Comparison of ENCODE assay signal across 7 cellular contexts in the genomic region with DNA sequence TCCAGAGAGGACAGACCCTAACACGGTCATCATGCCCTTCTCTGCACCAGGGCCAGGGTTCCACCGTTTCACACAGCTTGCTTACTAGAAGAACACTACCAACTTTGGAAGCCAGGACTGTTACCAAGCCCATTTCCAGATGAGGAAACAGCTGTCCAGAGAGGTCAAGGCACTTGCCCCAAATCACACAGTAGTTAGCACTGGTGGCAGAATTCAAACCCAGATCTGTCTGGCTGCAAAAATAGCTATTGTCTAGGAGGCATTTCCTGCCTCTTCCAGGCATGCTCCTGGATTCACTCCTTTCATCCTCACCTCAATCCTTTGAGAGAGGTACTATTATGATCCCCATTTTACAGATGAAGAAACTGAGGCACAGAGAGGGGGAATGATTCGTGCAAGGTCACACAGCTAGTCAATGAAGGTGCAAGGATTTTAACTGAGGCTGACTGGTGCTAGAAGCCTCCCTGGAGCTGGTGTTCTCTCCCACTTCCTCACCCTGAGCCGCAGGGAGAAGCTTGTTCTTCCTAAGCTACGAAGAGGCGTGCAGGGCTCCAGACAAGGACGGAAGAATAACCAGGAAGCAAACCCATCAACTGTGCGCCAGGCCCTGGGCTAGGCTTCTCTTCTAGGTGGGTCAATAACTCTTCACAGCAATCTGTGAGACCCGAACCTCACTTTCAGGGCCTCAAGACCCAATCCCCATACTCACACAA. TPM values are rescaled to one million over a fixed set of nuclear protein-coding genes. Genes with fewer than 3 reads are reported as not detected.
DNase-seq lines count a peak whose midpoint lies in the region; ATAC-seq and TF ChIP-seq lines count a peak whose summit lies in the region.

No MANE protein-coding gene starts in this region.

- H3K27me3 ChIP-seq in DND-41 (ENCODE audit: insufficient read depth, low read length, poor library complexity), result no peaks in the 10 kb centered on the region
- H3K27me3 ChIP-seq in sigmoid colon, result no peaks in the 10 kb centered on the region

- ATAC-seq in DND-41 (ENCODE audit: insufficient read depth, low read depth) (no peak), HG02840 (IDR thresholded peaks at IDR 0.05; ENCODE audit: low FRiP score, unreplicated experiment) (no peak)
- no peak for ATAC-seq in central memory CD8-positive, alpha-beta T cell (replicated peaks; ENCODE audit: extremely low read depth, poor library complexity, severe bottlenecking)

- WGBS in sigmoid colon, 2 donors, result 72 to 87% methylated on average over 9 of the region's 9 CpGs

- H3K27ac Mint-ChIP-seq in central memory CD8-positive, alpha-beta T cell (ENCODE audit: low read depth), result peak overlapping the region; percentile 94

- H3K4me3 Mint-ChIP-seq in central memory CD8-positive, alpha-beta T cell, result peak overlapping the region; percentile 92

- H3K79me2 ChIP-seq in DND-41 (ENCODE audit: insufficient read depth, low read length), result peaks cover 28% of the 10 kb centered on the region

- H3K36me3 ChIP-seq in DND-41 (ENCODE audit: insufficient read depth, low read length), result no peaks in the 10 kb centered on the region
- H3K36me3 ChIP-seq in KOPT-K1 (ENCODE audit: insufficient read depth, low read length), result peaks cover 15% of the 10 kb centered on the region
- H3K36me3 ChIP-seq in sigmoid colon, result no peaks in the 10 kb centered on the region

- H3K4me1 ChIP-seq in DND-41 (ENCODE audit: insufficient read depth, low read length) (peaks cover 41% of the 10 kb centered on the region), sigmoid colon (peaks cover 0 to 27% (median 21%) of the 10 kb centered on the region in 4 donors)

- no peak for TF ChIP-seq CTCF in DND-41 (IDR thresholded peaks at IDR 0.05; ENCODE audit: borderline replicate concordance, extremely low read depth, low read length, poor library complexity, severe bottlenecking)
- no peak for TF ChIP-seq CTCF in sigmoid colon (IDR thresholded peaks at IDR 0.05)

- peak overlapping the region; percentile 68; the same call in 1 of the 2 replicates for H3K9ac ChIP-seq in DND-41 (ENCODE audit: low read depth, low read length)

- peak overlapping the region; percentile 76 for H3K4me2 ChIP-seq in DND-41 (ENCODE audit: insufficient read depth, low read length)

- H3K9me3 ChIP-seq in DND-41 (ENCODE audit: insufficient read depth, low read length, severe bottlenecking), result no peaks in the 10 kb centered on the region
- H3K9me3 ChIP-seq in KOPT-K1 (ENCODE audit: insufficient read depth, low read length, poor library complexity, severe bottlenecking), result no peaks in the 10 kb centered on the region
- H3K9me3 ChIP-seq in sigmoid colon, result no peaks in the 10 kb centered on the region

- H3K27ac ChIP-seq in DND-41 (ENCODE audit: low read length), result peak overlapping the region; percentile 90
- peak overlapping the region; percentile 95 for H3K27ac ChIP-seq in KOPT-K1 (ENCODE audit: low read depth, low read length, poor library complexity, severe bottlenecking)
- peak overlapping the region; percentile 61 to 74 (median 66) for H3K27ac ChIP-seq in sigmoid colon

- H2AFZ ChIP-seq in DND-41 (ENCODE audit: low read depth, low read length), result no peak overlapping the region

- no peak for TF ChIP-seq POLR2A in sigmoid colon (IDR thresholded peaks at IDR 0.05)

- H3K36me3 Mint-ChIP-seq in central memory CD8-positive, alpha-beta T cell (ENCODE audit: insufficient read depth), result peaks cover 42% of the 10 kb centered on the region

- DNase-seq in DND-41 (no peak), sigmoid colon (no peak), SHP77 treated with DMSO at 0.1 percent for 48 hours (lab: John Stamatoyannopoulos, UW) (no peak), NCI-H1930 (lab: John Stamatoyannopoulos, UW) (no peak)
- no peak for DNase-seq in central memory CD8-positive, alpha-beta T cell (ENCODE audit: low spot score in 2 of 2)

- intact Hi-C loops in sigmoid colon (cut with DNase I), result no loop called here

- peaks cover 88% of the 10 kb centered on the region for H3K4me1 Mint-ChIP-seq in central memory CD8-positive, alpha-beta T cell

- no peak for TF ChIP-seq EP300 in sigmoid colon (IDR thresholded peaks at IDR 0.05)

- H4K20me1 ChIP-seq in DND-41 (ENCODE audit: insufficient read depth, low read length), result peaks cover 9% of the 10 kb centered on the region

- H3K4me3 ChIP-seq in DND-41 (ENCODE audit: low read depth in 1 of 2, low read length in 2 of 2) (peak overlapping the region in 1 of 2 experiments; percentile 74; a peak in 1 of 4 replicates), sigmoid colon (no peak overlapping the region)

- H3K9me3 Mint-ChIP-seq in central memory CD8-positive, alpha-beta T cell, result no peaks in the 10 kb centered on the region

- no peaks in the 10 kb centered on the region for H3K27me3 Mint-ChIP-seq in central memory CD8-positive, alpha-beta T cell

RNA-seq across cellular contexts. Expression of gene LAPTM5, which starts 0.6 kb away (rescaled TPM):
- total RNA-seq in sigmoid colon, result 10 to 100 TPM; 30.2 to 49.6 (median 42.8) TPM
- polyA plus RNA-seq in sigmoid colon, result 100 to 1,000 TPM in 2 of 3 donors, 10 to 100 TPM in 1; 35.4 to 219 (median 132) TPM

RNA-seq across cellular contexts. Expression of gene MATN1, which starts 34.7 kb away (rescaled TPM):
- under 1 TPM in 2 of 4 donors, not detected in 2; 0.36 to 0.54 TPM for total RNA-seq in sigmoid colon
- polyA plus RNA-seq in sigmoid colon, result under 1 TPM in 1 of 3 donors, not detected in 2; 0.09 TPM
